In the genomic region with DNA sequence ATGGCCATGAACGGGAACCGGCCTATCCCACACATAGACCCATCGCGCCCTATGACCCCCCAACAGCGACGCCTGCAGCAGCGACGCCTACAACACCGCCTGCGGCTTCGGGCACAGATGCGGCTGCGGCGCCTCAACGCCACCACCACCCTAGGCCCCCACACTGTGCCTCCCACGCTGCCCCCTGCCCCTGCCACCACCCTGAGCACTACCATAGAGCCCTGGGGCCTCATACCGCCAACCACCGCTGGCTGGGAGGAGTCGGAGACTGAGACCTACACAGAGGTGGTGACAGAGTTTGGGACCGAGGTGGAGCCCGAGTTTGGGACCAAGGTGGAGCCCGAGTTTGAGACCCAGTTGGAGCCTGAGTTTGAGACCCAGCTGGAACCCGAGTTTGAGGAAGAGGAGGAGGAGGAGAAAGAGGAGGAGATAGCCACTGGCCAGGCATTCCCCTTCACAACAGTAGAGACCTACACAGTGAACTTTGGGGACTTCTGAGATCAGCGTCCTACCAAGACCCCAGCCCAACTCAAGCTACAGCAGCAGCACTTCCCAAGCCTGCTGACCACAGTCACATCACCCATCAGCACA, we compare ENCODE assay signal across 1 cellular context.
A peak's percentile ranks its signal among the peaks of the same experiment; 100 is the strongest.
TF ChIP-seq lines count a peak whose summit lies in the region.

No MANE protein-coding gene starts in this region.

TF ChIP-seq in HepG2, 621 proteins besides CTCF, POLR2A, EP300 and RAD21:
- TF ChIP-seq, protein P1, sequence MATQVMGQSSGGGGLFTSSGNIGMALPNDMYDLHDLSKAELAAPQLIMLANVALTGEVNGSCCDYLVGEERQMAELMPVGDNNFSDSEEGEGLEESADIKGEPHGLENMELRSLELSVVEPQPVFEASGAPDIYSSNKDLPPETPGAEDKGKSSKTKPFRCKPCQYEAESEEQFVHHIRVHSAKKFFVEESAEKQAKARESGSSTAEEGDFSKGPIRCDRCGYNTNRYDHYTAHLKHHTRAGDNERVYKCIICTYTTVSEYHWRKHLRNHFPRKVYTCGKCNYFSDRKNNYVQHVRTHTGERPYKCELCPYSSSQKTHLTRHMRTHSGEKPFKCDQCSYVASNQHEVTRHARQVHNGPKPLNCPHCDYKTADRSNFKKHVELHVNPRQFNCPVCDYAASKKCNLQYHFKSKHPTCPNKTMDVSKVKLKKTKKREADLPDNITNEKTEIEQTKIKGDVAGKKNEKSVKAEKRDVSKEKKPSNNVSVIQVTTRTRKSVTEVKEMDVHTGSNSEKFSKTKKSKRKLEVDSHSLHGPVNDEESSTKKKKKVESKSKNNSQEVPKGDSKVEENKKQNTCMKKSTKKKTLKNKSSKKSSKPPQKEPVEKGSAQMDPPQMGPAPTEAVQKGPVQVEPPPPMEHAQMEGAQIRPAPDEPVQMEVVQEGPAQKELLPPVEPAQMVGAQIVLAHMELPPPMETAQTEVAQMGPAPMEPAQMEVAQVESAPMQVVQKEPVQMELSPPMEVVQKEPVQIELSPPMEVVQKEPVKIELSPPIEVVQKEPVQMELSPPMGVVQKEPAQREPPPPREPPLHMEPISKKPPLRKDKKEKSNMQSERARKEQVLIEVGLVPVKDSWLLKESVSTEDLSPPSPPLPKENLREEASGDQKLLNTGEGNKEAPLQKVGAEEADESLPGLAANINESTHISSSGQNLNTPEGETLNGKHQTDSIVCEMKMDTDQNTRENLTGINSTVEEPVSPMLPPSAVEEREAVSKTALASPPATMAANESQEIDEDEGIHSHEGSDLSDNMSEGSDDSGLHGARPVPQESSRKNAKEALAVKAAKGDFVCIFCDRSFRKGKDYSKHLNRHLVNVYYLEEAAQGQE (IDR thresholded peaks at IDR 0.05; ENCODE audit: borderline replicate concordance in 1 of 2, low read depth in 1 of 2, low read length in 2 of 2): no peak
- TF ChIP-seq RBFOX2 (IDR thresholded peaks at IDR 0.05; ENCODE audit: low read depth, low read length) (peak; percentile 54; the same call in 1 of the 2 replicates), AGO2 (optimal IDR thresholded peaks at IDR 0.05; ENCODE audit: low read depth, low read length) (peak; percentile 36), YY1 (IDR thresholded peaks at IDR 0.05; ENCODE audit: insufficient read depth, insufficient replicate concordance, low read depth, low read length) (no peak)
